In genomic region chr13:46386426-46386995, GRCh38 we compare ENCODE assay signal across 7 cellular contexts. TPM values are rescaled to one million over a fixed set of nuclear protein-coding genes. Genes with fewer than 3 reads are reported as not detected.
DNase-seq lines count a peak whose midpoint lies in the region; ATAC-seq lines count a peak whose summit lies in the region.

No MANE protein-coding gene starts in this region.

- H3K4me3 Mint-ChIP-seq in activated naive CD8-positive, alpha-beta T cell treated with anti-CD3 and anti-CD28 coated beads, Interleukin-2, amount 10 ng/mL, durations not matched to agents 7 days and 5 days: peak overlapping the region; percentile 84
- peak overlapping the region; percentile 87 to 88 for H3K4me3 Mint-ChIP-seq in stimulated activated naive CD8-positive, alpha-beta T cell treated with anti-CD3 and anti-CD28 coated beads, Interleukin-15, amount 100 ng/mL, for 72 hours

- peaks cover 20% of the 10 kb centered on the region for H3K4me1 Mint-ChIP-seq in activated naive CD8-positive, alpha-beta T cell treated with anti-CD3 and anti-CD28 coated beads, Interleukin-2, amount 10 ng/mL, durations not matched to agents 7 days and 5 days
- peaks cover 46% of the 10 kb centered on the region for H3K4me1 Mint-ChIP-seq in stimulated activated naive CD8-positive, alpha-beta T cell treated with anti-CD3 and anti-CD28 coated beads, Interleukin-15, amount 100 ng/mL, for 72 hours

- no peaks in the 10 kb centered on the region for H3K9me3 Mint-ChIP-seq in activated naive CD8-positive, alpha-beta T cell treated with anti-CD3 and anti-CD28 coated beads, Interleukin-2, amount 10 ng/mL, durations not matched to agents 7 days and 5 days
- no peaks in the 10 kb centered on the region for H3K9me3 Mint-ChIP-seq in stimulated activated naive CD8-positive, alpha-beta T cell treated with anti-CD3 and anti-CD28 coated beads, Interleukin-15, amount 100 ng/mL, for 72 hours

- no peak for DNase-seq in activated naive CD8-positive, alpha-beta T cell treated with anti-CD3 and anti-CD28 coated beads, Interleukin-2, amount 10 ng/mL, durations not matched to agents 7 days and 5 days
- DNase-seq in kidney tubule cell (ENCODE audit: low spot score) (peak; percentile 10), NCI-H1436 (lab: John Stamatoyannopoulos, UW) (no peak), G401 (ENCODE audit: low spot score) (no peak)
- DNase-seq in stimulated activated naive CD8-positive, alpha-beta T cell treated with anti-CD3 and anti-CD28 coated beads, Interleukin-15, amount 100 ng/mL, for 72 hours: peak in 1 of 2 donors; percentile 16

- H3K27ac Mint-ChIP-seq in activated naive CD8-positive, alpha-beta T cell treated with anti-CD3 and anti-CD28 coated beads, Interleukin-2, amount 10 ng/mL, durations not matched to agents 7 days and 5 days: no peak overlapping the region
- H3K27ac Mint-ChIP-seq in stimulated activated naive CD8-positive, alpha-beta T cell treated with anti-CD3 and anti-CD28 coated beads, Interleukin-15, amount 100 ng/mL, for 72 hours: no peak overlapping the region

- H3K27me3 ChIP-seq in HUES48 (ENCODE audit: control insufficient read depth, insufficient read depth, low read length): peaks cover 51% of the 10 kb centered on the region

- peak overlapping the region; percentile 83 for H3K4me3 ChIP-seq in HUES48 (ENCODE audit: low read depth, low read length)

- no peak overlapping the region for H3K27ac ChIP-seq in HUES48 (ENCODE audit: low read depth, low read length)

- peaks cover 24% of the 10 kb centered on the region for H3K4me1 ChIP-seq in HUES48 (ENCODE audit: control insufficient read depth, insufficient read depth, low read length)

- H3K9ac ChIP-seq in HUES48 (ENCODE audit: low read depth, low read length): no peak overlapping the region

- H3K27me3 Mint-ChIP-seq in activated naive CD8-positive, alpha-beta T cell treated with anti-CD3 and anti-CD28 coated beads, Interleukin-2, amount 10 ng/mL, durations not matched to agents 7 days and 5 days: peaks cover 53% of the 10 kb centered on the region
- peaks cover 46% of the 10 kb centered on the region for H3K27me3 Mint-ChIP-seq in stimulated activated naive CD8-positive, alpha-beta T cell treated with anti-CD3 and anti-CD28 coated beads, Interleukin-15, amount 100 ng/mL, for 72 hours

- ATAC-seq in activated naive CD8-positive, alpha-beta T cell treated with anti-CD3 and anti-CD28 coated beads, Interleukin-2, amount 10 ng/mL, durations not matched to agents 7 days and 5 days (ENCODE audit: low read depth): no peak
- no peak for ATAC-seq in stimulated activated naive CD8-positive, alpha-beta T cell treated with anti-CD3 and anti-CD28 coated beads, Interleukin-15, amount 100 ng/mL, for 72 hours
- no peak for ATAC-seq in GM18519 (IDR thresholded peaks at IDR 0.05; ENCODE audit: low FRiP score, unreplicated experiment)

- POLR2A ChIA-PET in activated naive CD8-positive, alpha-beta T cell treated with anti-CD3 and anti-CD28 coated beads, Interleukin-2, amount 10 ng/mL, durations not matched to agents 7 days and 5 days (lab: Charles Lee): no interaction called here

- no peaks in the 10 kb centered on the region for H3K36me3 ChIP-seq in HUES48 (ENCODE audit: control insufficient read depth, insufficient read depth, low read length)

- no peaks in the 10 kb centered on the region for H3K36me3 Mint-ChIP-seq in activated naive CD8-positive, alpha-beta T cell treated with anti-CD3 and anti-CD28 coated beads, Interleukin-2, amount 10 ng/mL, durations not matched to agents 7 days and 5 days

- in situ Hi-C loops in G401 (cut with HindIII; ENCODE audit: low sequenced_read_pairs): no loop called here

- no peaks in the 10 kb centered on the region for H3K9me3 ChIP-seq in HUES48 (ENCODE audit: control insufficient read depth, insufficient read depth, low read length)

RNA-seq across cellular contexts. Expression of gene RUBCNL, which starts 0.5 kb away (rescaled TPM):
- 1 to 10 TPM in 1 of 2 experiments, under 1 TPM in 1; 0.48 to 1.1 TPM for total RNA-seq in activated naive CD8-positive, alpha-beta T cell treated with anti-CD3 and anti-CD28 coated beads, Interleukin-2, amount 10 ng/mL, durations not matched to agents 7 days and 5 days
- total RNA-seq in G401 (2014; rRNA removed; shearing (Covaris generic)): not detected in 2 replicates
